In the genomic region with DNA sequence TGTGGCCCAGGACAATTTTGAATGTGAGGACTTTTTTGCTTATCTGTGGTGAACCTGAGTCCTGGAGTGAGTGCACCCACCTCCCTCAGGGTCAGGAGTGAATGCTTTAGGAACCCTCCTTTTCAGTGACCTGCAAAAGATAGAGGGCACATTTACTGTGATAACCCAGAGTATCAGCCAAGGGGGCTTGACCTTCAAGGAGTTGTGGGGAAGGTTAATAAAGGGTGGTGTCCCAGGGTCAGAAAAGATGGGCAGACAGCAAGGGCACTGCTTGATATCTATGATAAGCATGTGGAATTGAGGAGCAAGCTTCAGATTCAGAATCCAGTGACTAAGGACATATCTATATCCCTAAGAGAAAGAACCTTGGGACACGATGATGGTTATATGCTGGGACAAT, we compare ENCODE assay signal across 16 cellular contexts. TPM values are rescaled to one million over a fixed set of nuclear protein-coding genes. Genes with fewer than 3 reads are reported as not detected.
DNase-seq lines count a peak whose midpoint lies in the region; ATAC-seq and TF ChIP-seq lines count a peak whose summit lies in the region.
"Had no signal": no experiment of that assay in that cellular context is flagged by ENCODE, and none has a peak within 500 bp of the region (broad histone marks: within the 10 kb centered on the region; RNA-seq: fewer than 3 reads in every experiment).

No MANE protein-coding gene starts in this region.

- H3K9me3 ChIP-seq in Karpas-422 (ENCODE audit: low read length) (no peaks in the 10 kb centered on the region), mucosa of descending colon (no peaks in the 10 kb centered on the region)
- H3K9me3 ChIP-seq: BLaER1 treated with 17β-estradiol and CSF1 and Interleukin-3, amounts not matched to agents 10 nM and 100 nM had no signal

- no peak overlapping the region for H3K4me2 ChIP-seq in Karpas-422 (ENCODE audit: low read depth, low read length, poor library complexity, severe bottlenecking)
- H3K4me2 ChIP-seq: BLaER1 treated with 17β-estradiol and CSF1 and Interleukin-3, amounts not matched to agents 10 nM and 100 nM had no signal

- peak overlapping the region; percentile 83 for H3K27ac Mint-ChIP-seq in activated CD4-positive, alpha-beta T cell treated with anti-CD3 and anti-CD28 coated beads, Interleukin-2, amount 10 ng/mL, durations not matched to agents 24 days and 14 days
- no peak overlapping the region for H3K27ac Mint-ChIP-seq in activated T-helper 1 cell treated with anti-CD3 and anti-CD28 coated beads, Interleukin-12 subunit alpha, Interleukin-12 subunit beta, Interleukin-2, Interleukin-4 antibody, amounts not matched to agents 30 ng/mL and 10 ng/mL and 1 ng/mL, durations not matched to agents 14 hours and 24 hours and 36 hours
- H3K27ac Mint-ChIP-seq in natural killer cell, result peak overlapping the region; percentile 89 to 100

- peak overlapping the region; percentile 95 for H3K4me3 Mint-ChIP-seq in activated CD4-positive, alpha-beta T cell treated with anti-CD3 and anti-CD28 coated beads, Interleukin-2, amount 10 ng/mL, durations not matched to agents 24 days and 14 days
- H3K4me3 Mint-ChIP-seq in activated T-helper 1 cell treated with anti-CD3 and anti-CD28 coated beads, Interleukin-12 subunit alpha, Interleukin-12 subunit beta, Interleukin-2, Interleukin-4 antibody, amounts not matched to agents 30 ng/mL and 10 ng/mL and 1 ng/mL, durations not matched to agents 14 hours and 24 hours and 36 hours, result peak overlapping the region; percentile 95
- peak overlapping the region; percentile 99 for H3K4me3 Mint-ChIP-seq in natural killer cell

- no peak overlapping the region for H2AFZ ChIP-seq in Karpas-422 (ENCODE audit: low read length)

- ATAC-seq in natural killer cell (no peak), mucosa of descending colon (no peak)
- ATAC-seq: activated CD4-positive, CD25-positive, alpha-beta regulatory T cell treated with anti-CD3 and anti-CD28 coated beads, Interleukin-2, amount 50 U/mL, for 24 hours had no signal

- H3K4me1 Mint-ChIP-seq in activated CD4-positive, alpha-beta T cell treated with anti-CD3 and anti-CD28 coated beads, Interleukin-2, amount 10 ng/mL, durations not matched to agents 24 days and 14 days, result peaks cover 39% of the 10 kb centered on the region
- H3K4me1 Mint-ChIP-seq in activated T-helper 1 cell treated with anti-CD3 and anti-CD28 coated beads, Interleukin-12 subunit alpha, Interleukin-12 subunit beta, Interleukin-2, Interleukin-4 antibody, amounts not matched to agents 30 ng/mL and 10 ng/mL and 1 ng/mL, durations not matched to agents 14 hours and 24 hours and 36 hours (ENCODE audit: low read depth), result peaks cover 39% of the 10 kb centered on the region
- H3K4me1 Mint-ChIP-seq in natural killer cell, result peaks cover 86 to 87% of the 10 kb centered on the region in 2 donors

- H4K20me1 ChIP-seq in Karpas-422 (ENCODE audit: insufficient read depth, low read depth, low read length), result no peaks in the 10 kb centered on the region; the same call in 1 of the 2 replicates

- H3K4me3 ChIP-seq in Karpas-422 (ENCODE audit: low read length) (no peak overlapping the region), mucosa of descending colon (no peak overlapping the region)
- H3K4me3 ChIP-seq: BLaER1 treated with 17β-estradiol and CSF1 and Interleukin-3, amounts not matched to agents 10 nM and 100 nM; cardiac muscle cell had no signal

- H3K36me3 ChIP-seq in Karpas-422 (ENCODE audit: insufficient read depth, low read length), result peaks cover 14% of the 10 kb centered on the region
- H3K36me3 ChIP-seq in mucosa of descending colon (ENCODE audit: low read depth), result no peaks in the 10 kb centered on the region
- H3K36me3 ChIP-seq: cardiac muscle cell had no signal

- H3K27me3 Mint-ChIP-seq in activated CD4-positive, alpha-beta T cell treated with anti-CD3 and anti-CD28 coated beads, Interleukin-2, amount 10 ng/mL, durations not matched to agents 24 days and 14 days, result no peaks in the 10 kb centered on the region
- H3K27me3 Mint-ChIP-seq in activated T-helper 1 cell treated with anti-CD3 and anti-CD28 coated beads, Interleukin-12 subunit alpha, Interleukin-12 subunit beta, Interleukin-2, Interleukin-4 antibody, amounts not matched to agents 30 ng/mL and 10 ng/mL and 1 ng/mL, durations not matched to agents 14 hours and 24 hours and 36 hours (ENCODE audit: insufficient read depth), result no peaks in the 10 kb centered on the region
- H3K27me3 Mint-ChIP-seq in natural killer cell (ENCODE audit: low read depth in 2 of 2), result peaks cover 0 to 2% of the 10 kb centered on the region in 2 donors

- H3K9ac ChIP-seq in Karpas-422 (ENCODE audit: low read length), result no peak overlapping the region
- H3K9ac ChIP-seq: BLaER1 treated with 17β-estradiol and CSF1 and Interleukin-3, amounts not matched to agents 10 nM and 100 nM had no signal

- peaks cover 10% of the 10 kb centered on the region for H3K4me1 ChIP-seq in Karpas-422 (ENCODE audit: low read length)
- peaks cover 18% of the 10 kb centered on the region for H3K4me1 ChIP-seq in mucosa of descending colon (ENCODE audit: low read depth)

- TF ChIP-seq CTCF in natural killer cell (IDR thresholded peaks at IDR 0.05), result no peak
- TF ChIP-seq CTCF in mucosa of descending colon (IDR thresholded peaks at IDR 0.05), result no peak

- H3K9me2 ChIP-seq in Karpas-422 (replicated peaks; ENCODE audit: insufficient read depth, low read length), result no peaks in the 10 kb centered on the region

- no peaks in the 10 kb centered on the region for H3K9me3 Mint-ChIP-seq in activated CD4-positive, alpha-beta T cell treated with anti-CD3 and anti-CD28 coated beads, Interleukin-2, amount 10 ng/mL, durations not matched to agents 24 days and 14 days
- no peaks in the 10 kb centered on the region for H3K9me3 Mint-ChIP-seq in activated T-helper 1 cell treated with anti-CD3 and anti-CD28 coated beads, Interleukin-12 subunit alpha, Interleukin-12 subunit beta, Interleukin-2, Interleukin-4 antibody, amounts not matched to agents 30 ng/mL and 10 ng/mL and 1 ng/mL, durations not matched to agents 14 hours and 24 hours and 36 hours
- no peaks in the 10 kb centered on the region for H3K9me3 Mint-ChIP-seq in natural killer cell

- peaks cover 13% of the 10 kb centered on the region for H3K79me2 ChIP-seq in Karpas-422 (ENCODE audit: low read length)

- H3K36me3 Mint-ChIP-seq in activated CD4-positive, alpha-beta T cell treated with anti-CD3 and anti-CD28 coated beads, Interleukin-2, amount 10 ng/mL, durations not matched to agents 24 days and 14 days (ENCODE audit: low read depth), result peaks cover 75% of the 10 kb centered on the region
- H3K36me3 Mint-ChIP-seq in activated T-helper 1 cell treated with anti-CD3 and anti-CD28 coated beads, Interleukin-12 subunit alpha, Interleukin-12 subunit beta, Interleukin-2, Interleukin-4 antibody, amounts not matched to agents 30 ng/mL and 10 ng/mL and 1 ng/mL, durations not matched to agents 14 hours and 24 hours and 36 hours (ENCODE audit: low read depth), result peaks cover 57% of the 10 kb centered on the region
- peaks cover 34% of the 10 kb centered on the region for H3K36me3 Mint-ChIP-seq in natural killer cell

- H3K27ac ChIP-seq in Karpas-422 (ENCODE audit: low read length), result no peak overlapping the region
- H3K27ac ChIP-seq: BLaER1 treated with 17β-estradiol and CSF1 and Interleukin-3, amounts not matched to agents 10 nM and 100 nM; cardiac muscle cell had no signal

- intact Hi-C loops in activated CD4-positive, alpha-beta T cell treated with anti-CD3 and anti-CD28 coated beads, Interleukin-2, amount 10 ng/mL, durations not matched to agents 24 days and 14 days (cut with micrococcal nuclease), result no loop called here
- intact Hi-C loops in activated T-helper 1 cell treated with anti-CD3 and anti-CD28 coated beads, Interleukin-12 subunit alpha, Interleukin-12 subunit beta, Interleukin-2, Interleukin-4 antibody, amounts not matched to agents 30 ng/mL and 10 ng/mL and 1 ng/mL, durations not matched to agents 14 hours and 24 hours and 36 hours (cut with micrococcal nuclease), result no loop called here
- intact Hi-C loops in natural killer cell (cut with micrococcal nuclease) (loop anchor here (10.0 kb wide), 1 partner anchor 222 kb away; a partner anchor contains a TSS), mucosa of descending colon (cut with DNase I, micrococcal nuclease) (no loop called here)

- DNase-seq in activated CD4-positive, alpha-beta T cell treated with anti-CD3 and anti-CD28 coated beads, Interleukin-2, amount 10 ng/mL, durations not matched to agents 24 days and 14 days, result peak; percentile 56
- no peak for DNase-seq in activated CD4-positive, alpha-beta T cell treated with anti-CD3 and anti-CD28 coated beads, Interleukin-2, amount 50 U/mL, for 4 hours
- DNase-seq in Karpas-422, result peak; percentile 58
- DNase-seq in activated T-helper 1 cell treated with anti-CD3 and anti-CD28 coated beads, Interleukin-12 subunit alpha, Interleukin-12 subunit beta, Interleukin-2, Interleukin-4 antibody, amounts not matched to agents 30 ng/mL and 10 ng/mL and 1 ng/mL, durations not matched to agents 14 hours and 24 hours and 36 hours (ENCODE audit: low spot score), result no peak
- no peak for DNase-seq in natural killer cell
- DNase-seq in mucosa of descending colon, result no peak
- no peak for DNase-seq in stimulated activated CD4-positive, alpha-beta T cell treated with anti-CD3 and anti-CD28 coated beads, Interleukin-2, amount 100 ng/mL, for 24 hours
- DNase-seq in SHP77 (lab: John Stamatoyannopoulos, UW), result no peak
- DNase-seq: amygdala, dermis blood vessel endothelial cell, MM.1S, NCI-H345, substantia nigra had no signal

- H3K27me3 ChIP-seq in Karpas-422 (ENCODE audit: low read length), result no peaks in the 10 kb centered on the region
- H3K27me3 ChIP-seq: BLaER1 treated with 17β-estradiol and CSF1 and Interleukin-3, amounts not matched to agents 10 nM and 100 nM; cardiac muscle cell had no signal

RNA-seq across cellular contexts. Expression of a gene that starts 4.5 kb away (rescaled TPM):
- 1,449 and 1,452 TPM in 2 replicates for total RNA-seq in activated CD4-positive, alpha-beta T cell treated with anti-CD3 and anti-CD28 coated beads, Interleukin-2, amount 10 ng/mL, durations not matched to agents 24 days and 14 days
- 739 and 1,496 TPM in 2 replicates for total RNA-seq in Karpas-422 (2014; rRNA removed; shearing (Covaris generic); ENCODE audit: low replicate concordance)
- 1,482 and 1,503 TPM in 2 replicates for total RNA-seq in activated T-helper 1 cell treated with anti-CD3 and anti-CD28 coated beads, Interleukin-12 subunit alpha, Interleukin-12 subunit beta, Interleukin-2, Interleukin-4 antibody, amounts not matched to agents 30 ng/mL and 10 ng/mL and 1 ng/mL, durations not matched to agents 14 hours and 24 hours and 36 hours
- total RNA-seq in natural killer cell (1,000 to 10,000 TPM; 2,088 to 2,855 (median 2,731) TPM), mucosa of descending colon (1,000 to 10,000 TPM in 2 of 3 donors, 100 to 1,000 TPM in 1; 833 to 1,988 (median 1,901) TPM)

Comparison
In these comparisons a context has a peak if more than half of its experiments do, and no peak if none do; other contexts are left out.
1. DNase-seq: peak in activated CD4-positive, alpha-beta T cell treated with anti-CD3 and anti-CD28 coated beads, Interleukin-2, amount 10 ng/mL, durations not matched to agents 24 days and 14 days (single experiment) and Karpas-422 (single experiment); none in activated CD4-positive, alpha-beta T cell treated with anti-CD3 and anti-CD28 coated beads, Interleukin-2, amount 50 U/mL, for 4 hours (0 of 2), activated T-helper 1 cell treated with anti-CD3 and anti-CD28 coated beads, Interleukin-12 subunit alpha, Interleukin-12 subunit beta, Interleukin-2, Interleukin-4 antibody, amounts not matched to agents 30 ng/mL and 10 ng/mL and 1 ng/mL, durations not matched to agents 14 hours and 24 hours and 36 hours (single experiment), natural killer cell (single experiment), mucosa of descending colon (0 of 3), stimulated activated CD4-positive, alpha-beta T cell treated with anti-CD3 and anti-CD28 coated beads, Interleukin-2, amount 100 ng/mL, for 24 hours (0 of 2) and SHP77 (0 of 2).
2. Peak in every context shown above with its lines, with median percentiles within 50 percentile points of each other: H3K4me3 Mint-ChIP-seq.